Comparison of ENCODE assay signal across 8 cellular contexts in genomic region chr2:46915281-46915810, GRCh38. TPM values are rescaled to one million over a fixed set of nuclear protein-coding genes. Genes with fewer than 3 reads are reported as not detected.
DNase-seq lines count a peak whose midpoint lies in the region; ATAC-seq, FAIRE-seq and TF ChIP-seq lines count a peak whose summit lies in the region.

Gene MCFD2, minus strand, starts transcription at chr2:46915806. Its CDS starts 6,635 bp downstream, at chr2:46909171.

- H3K9ac ChIP-seq in adipocyte (ENCODE audit: low read length): peak within 1 kb of the TSS; percentile 97

- H3K4me3 ChIP-seq in AG04450 (ENCODE audit: low read depth, low read length) (peak within 1 kb of the TSS; percentile 94), adipocyte (ENCODE audit: low read length) (peak within 1 kb of the TSS; percentile 87), right atrium auricular region (peak within 1 kb of the TSS; percentile 99 to 100)

- CTCF ChIA-PET in AG04450 (lab: Charles Lee): interaction anchor here (1.3 kb wide), 1 partner anchor 408 kb away, joined by 3 read pairs; no protein-coding TSS in a partner anchor

- FAIRE-seq in HTR-8/SVneo (lab: Jason Lieb, UNC): no peak

- TF ChIP-seq CTCF in AG04450 (IDR thresholded peaks at IDR 0.05; ENCODE audit: low read depth, low read length): no peak
- TF ChIP-seq CTCF in right atrium auricular region (IDR thresholded peaks at IDR 0.05): no peak

- H3K4me1 ChIP-seq in adipocyte (ENCODE audit: control insufficient read depth, insufficient read depth, low read length): peaks cover 36% of the 10 kb centered on the region
- peaks cover 0 to 40% of the 10 kb centered on the region in 2 donors for H3K4me1 ChIP-seq in right atrium auricular region

- H3K9me3 ChIP-seq in AG04450 (ENCODE audit: control insufficient read depth, insufficient read depth, low read length) (peaks cover 2% of the 10 kb centered on the region; the same call in 1 of the 2 replicates), adipocyte (ENCODE audit: control insufficient read depth, low read length) (no peaks in the 10 kb centered on the region), right atrium auricular region (no peaks in the 10 kb centered on the region)

- POLR2A ChIA-PET in AG04450 (lab: Yijun Ruan, JAX): interaction anchor here (1.5 kb wide), 1 partner anchor 408 kb away, joined by 6 read pairs; no protein-coding TSS in a partner anchor

- H3K36me3 ChIP-seq in adipocyte (ENCODE audit: control insufficient read depth, insufficient read depth, low read length, severe bottlenecking): peaks cover 5% of the 10 kb centered on the region
- peaks cover 11% of the 10 kb centered on the region for H3K36me3 ChIP-seq in right atrium auricular region

- ATAC-seq in GM19438 (IDR thresholded peaks at IDR 0.05; ENCODE audit: low read depth, unreplicated experiment): peak; percentile 22

- no peak for DNase-seq in AG04450 (ENCODE audit: low read depth, low spot score)
- peak; percentile 35 for DNase-seq in HTR-8/SVneo (ENCODE audit: insufficient read length, low spot score)
- DNase-seq in adipocyte (ENCODE audit: low read depth): peak; percentile 75
- no peak for DNase-seq in right atrium auricular region (ENCODE audit: low spot score)
- peak; percentile 83 for DNase-seq in retina
- no peak for DNase-seq in NCI-H128 (lab: John Stamatoyannopoulos, UW; ENCODE audit: unreplicated experiment)
- no peak for DNase-seq in NCI-H82 treated with DMSO at 0.1 percent for 48 hours (lab: John Stamatoyannopoulos, UW; ENCODE audit: unreplicated experiment)

- H3K27ac ChIP-seq in AG04450 (ENCODE audit: low read depth, low read length) (peak within 1 kb of the TSS; percentile 77), right atrium auricular region (peak within 1 kb of the TSS; percentile 98 to 99)

- H3K27me3 ChIP-seq in AG04450 (ENCODE audit: control insufficient read depth, insufficient read depth, low read length): no peaks in the 10 kb centered on the region
- no peaks in the 10 kb centered on the region for H3K27me3 ChIP-seq in adipocyte (replicated peaks; ENCODE audit: control insufficient read depth, insufficient read depth, low read length)
- no peaks in the 10 kb centered on the region for H3K27me3 ChIP-seq in right atrium auricular region

RNA-seq across cellular contexts. Expression of gene MCFD2, which starts in this region (rescaled TPM):
- polyA plus RNA-seq in AG04450 (2011; rRNA removed): 176 and 231 TPM in 2 replicates
- polyA minus RNA-seq in AG04450 (2011; rRNA and poly(A)+ RNA removed): 125 and 128 TPM in 2 replicates
- total RNA-seq in right atrium auricular region: 10 to 100 TPM; 48.7 to 77.5 TPM

Comparison
In these comparisons a context has a peak if more than half of its experiments do, and no peak if none do; other contexts are left out.
1. DNase-seq: peak in HTR-8/SVneo (single experiment), adipocyte (single experiment) and retina (single experiment); none in AG04450 (single experiment), right atrium auricular region (single experiment), NCI-H128 (single experiment) and NCI-H82 treated with DMSO at 0.1 percent for 48 hours (single experiment).
2. Peak in every context shown above with its lines, with median percentiles within 50 percentile points of each other: H3K4me3 ChIP-seq.